In the genomic region with DNA sequence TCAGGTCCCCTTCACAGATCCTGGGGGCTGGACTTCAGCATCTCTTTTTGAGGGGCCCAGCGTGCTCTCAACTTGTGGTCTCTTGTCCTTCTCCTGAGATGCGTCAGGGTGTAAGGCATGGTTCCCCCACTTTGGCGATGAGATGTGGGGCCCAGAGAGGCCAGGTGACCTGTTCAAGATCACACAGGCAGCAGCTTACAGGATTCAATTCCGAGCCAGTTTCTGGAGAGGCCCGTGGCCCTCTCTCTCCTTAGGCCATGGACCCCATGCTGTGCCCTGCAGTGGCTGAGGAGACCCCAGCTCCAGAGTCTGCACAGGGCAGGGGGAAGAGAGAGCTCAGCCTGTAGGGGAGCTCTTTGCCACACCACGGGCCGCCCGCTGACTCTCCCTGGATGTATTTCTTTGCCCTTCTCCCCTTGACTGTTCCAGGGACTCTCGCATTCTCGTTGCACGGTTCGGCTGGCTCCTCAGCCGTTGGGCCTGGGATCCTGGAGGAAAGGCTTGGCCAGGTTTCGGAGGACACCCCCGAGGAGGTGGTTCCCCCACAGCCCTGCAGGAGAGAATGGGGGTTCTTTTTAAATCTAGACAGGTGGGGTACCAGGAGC, we compare ENCODE assay signal across 33 cellular contexts. TPM values are rescaled to one million over a fixed set of nuclear protein-coding genes. Genes with fewer than 3 reads are reported as not detected.
"Had no signal": no experiment of that assay in that cellular context is flagged by ENCODE, and none has a peak within 500 bp of the region (broad histone marks: within the 10 kb centered on the region; RNA-seq: fewer than 3 reads in every experiment).

No MANE protein-coding gene starts in this region.

- H3K4me1 ChIP-seq: body of pancreas, esophagus muscularis mucosa, gastroesophageal sphincter, heart right ventricle had no signal

- ATAC-seq: activated CD4-positive, alpha-beta T cell treated with anti-CD3 and anti-CD28 coated beads for 36 hours; activated T-cell treated with anti-CD3 and anti-CD28 coated beads, Interleukin-2, amount 50 U/mL, for 4 hours; activated T-helper 17 cell treated with anti-CD3 and anti-CD28 coated beads, Interleukin-2, amount 50 U/mL, for 72 hours; body of pancreas; effector memory CD8-positive, alpha-beta T cell; foreskin keratinocyte; gastroesophageal sphincter; heart right ventricle; T-helper 17 cell had no signal

- H3K4me1 Mint-ChIP-seq: activated CD4-positive, alpha-beta memory T cell treated with anti-CD3 and anti-CD28 coated beads, Interleukin-2, amount 10 ng/mL, durations not matched to agents 7 days and 5 days; activated CD4-positive, alpha-beta T cell treated with anti-CD3 and anti-CD28 coated beads for 36 hours; activated CD4-positive, alpha-beta T cell treated with anti-CD3 and anti-CD28 coated beads, Interleukin-2, amount 10 ng/mL, durations not matched to agents 7 days and 5 days; activated T-helper 17 cell treated with anti-CD3 and anti-CD28 coated beads, Interleukin-2, amount 50 U/mL, for 72 hours had no signal

- H3K9me3 Mint-ChIP-seq: activated CD4-positive, alpha-beta memory T cell treated with anti-CD3 and anti-CD28 coated beads, Interleukin-2, amount 10 ng/mL, durations not matched to agents 7 days and 5 days; activated CD4-positive, alpha-beta T cell treated with anti-CD3 and anti-CD28 coated beads, Interleukin-2, amount 10 ng/mL, durations not matched to agents 7 days and 5 days; activated T-cell treated with anti-CD3 and anti-CD28 coated beads, Interleukin-2, amount 50 U/mL, for 4 hours; activated T-helper 17 cell treated with anti-CD3 and anti-CD28 coated beads, Interleukin-2, amount 50 U/mL, for 72 hours; effector memory CD8-positive, alpha-beta T cell; T-helper 2 cell treated with Interferon-gamma antibody and Interleukin-4, amounts not matched to agents 5 μg/mL and 100 μg/mL, for 36 hours had no signal

- H3K27ac ChIP-seq: body of pancreas, esophagus muscularis mucosa, foreskin keratinocyte, gastroesophageal sphincter, heart right ventricle, hepatocyte had no signal

- DNase-seq: activated CD4-positive, alpha-beta memory T cell treated with anti-CD3 and anti-CD28 coated beads, Interleukin-2, amount 10 ng/mL, durations not matched to agents 7 days and 5 days; activated CD4-positive, alpha-beta T cell treated with anti-CD3 and anti-CD28 coated beads for 36 hours; activated CD4-positive, alpha-beta T cell treated with anti-CD3 and anti-CD28 coated beads, Interleukin-2, amount 10 ng/mL, durations not matched to agents 7 days and 5 days; activated CD4-positive, alpha-beta T cell treated with anti-CD3 and anti-CD28 coated beads, Interleukin-2, amount 50 U/mL, for 4 hours; activated CD4-positive, CD25-positive, alpha-beta regulatory T cell; activated CD4-positive, CD25-positive, alpha-beta regulatory T cell treated with anti-CD3 and anti-CD28 coated beads, Interleukin-2, amount 50 U/mL, for 72 hours; activated effector memory CD4-positive, alpha-beta T cell treated with Interleukin-2 at 50 U/mL for 16 hours; activated gamma-delta T cell treated with Interleukin-2 at 50 U/mL for 16 hours; activated naive CD4-positive, alpha-beta T cell treated with anti-CD3 and anti-CD28 coated beads, Interleukin-2, amount 50 U/mL, for 16 hours; activated naive CD4-positive, alpha-beta T cell treated with Interleukin-2 at 50 U/mL for 16 hours; activated T-cell treated with anti-CD3 and anti-CD28 coated beads, Interleukin-2, amount 50 U/mL, for 4 hours; amniotic stem cell; anterior cingulate cortex; body of pancreas; caudate nucleus; cerebellar nuclear complex; cortex of kidney; dermis blood vessel endothelial cell; effector CD4-positive, alpha-beta T cell; effector memory CD8-positive, alpha-beta T cell; erythroblast; foreskin keratinocyte; heart right ventricle; T-helper 1 cell; T-helper 17 cell; T1000 had no signal

- H3K9me3 ChIP-seq: body of pancreas, esophagus muscularis mucosa, heart right ventricle had no signal

- H3K4me2 ChIP-seq: hepatocyte had no signal

- H3K79me2 ChIP-seq: hepatocyte had no signal

- H3K36me3 ChIP-seq: esophagus muscularis mucosa, gastroesophageal sphincter, heart right ventricle had no signal

- H2AFZ ChIP-seq: hepatocyte had no signal

- H3K27me3 ChIP-seq: body of pancreas, foreskin keratinocyte, hepatocyte had no signal

- H3K4me3 ChIP-seq: body of pancreas, esophagus muscularis mucosa, gastroesophageal sphincter, heart right ventricle, hepatocyte had no signal

- H3K4me3 Mint-ChIP-seq: activated CD4-positive, alpha-beta memory T cell treated with anti-CD3 and anti-CD28 coated beads, Interleukin-2, amount 10 ng/mL, durations not matched to agents 7 days and 5 days; activated CD4-positive, alpha-beta T cell treated with anti-CD3 and anti-CD28 coated beads for 36 hours; activated CD4-positive, alpha-beta T cell treated with anti-CD3 and anti-CD28 coated beads, Interleukin-2, amount 10 ng/mL, durations not matched to agents 7 days and 5 days; activated naive CD8-positive, alpha-beta T cell; activated T-cell treated with anti-CD3 and anti-CD28 coated beads, Interleukin-2, amount 50 U/mL, for 4 hours; activated T-helper 17 cell treated with anti-CD3 and anti-CD28 coated beads, Interleukin-2, amount 50 U/mL, for 72 hours; effector memory CD8-positive, alpha-beta T cell; T-helper 2 cell treated with Interferon-gamma antibody and Interleukin-4, amounts not matched to agents 5 μg/mL and 100 μg/mL, for 36 hours had no signal

- H3K27ac Mint-ChIP-seq: activated CD4-positive, alpha-beta memory T cell treated with anti-CD3 and anti-CD28 coated beads, Interleukin-2, amount 10 ng/mL, durations not matched to agents 7 days and 5 days; activated CD4-positive, alpha-beta T cell treated with anti-CD3 and anti-CD28 coated beads for 36 hours; activated CD4-positive, alpha-beta T cell treated with anti-CD3 and anti-CD28 coated beads, Interleukin-2, amount 10 ng/mL, durations not matched to agents 7 days and 5 days; activated naive CD8-positive, alpha-beta T cell; activated T-helper 17 cell treated with anti-CD3 and anti-CD28 coated beads, Interleukin-2, amount 50 U/mL, for 72 hours; T-helper 2 cell treated with Interferon-gamma antibody and Interleukin-4, amounts not matched to agents 5 μg/mL and 100 μg/mL, for 36 hours had no signal

- H3K27me3 Mint-ChIP-seq: activated CD4-positive, alpha-beta memory T cell treated with anti-CD3 and anti-CD28 coated beads, Interleukin-2, amount 10 ng/mL, durations not matched to agents 7 days and 5 days; activated CD4-positive, alpha-beta T cell treated with anti-CD3 and anti-CD28 coated beads for 36 hours; activated CD4-positive, alpha-beta T cell treated with anti-CD3 and anti-CD28 coated beads, Interleukin-2, amount 10 ng/mL, durations not matched to agents 7 days and 5 days; activated naive CD8-positive, alpha-beta T cell; activated T-helper 17 cell treated with anti-CD3 and anti-CD28 coated beads, Interleukin-2, amount 50 U/mL, for 72 hours; T-helper 17 cell had no signal

RNA-seq across cellular contexts. Expression of gene NSG1, which starts 18.6 kb away (rescaled TPM):
- total RNA-seq: dermis blood vessel endothelial cell, glomerular endothelial cell had no signal
